17 cellular contexts compared by ENCODE assay signal in genomic region chr9:4116708-4117460, GRCh38.
DNase-seq lines count a peak whose midpoint lies in the region; ATAC-seq, FAIRE-seq and TF ChIP-seq lines count a peak whose summit lies in the region.
"Had no signal": no experiment of that assay in that cellular context is flagged by ENCODE, and none has a peak within 500 bp of the region (broad histone marks: within the 10 kb centered on the region; RNA-seq: fewer than 3 reads in every experiment).

No MANE protein-coding gene starts in this region.

- POLR2A ChIA-PET in WTC11 (lab: Charles Lee), result no interaction called here

- CTCF ChIA-PET in WTC11 (lab: Charles Lee), result interaction anchor here (0.6 to 1.7 kb wide), 17 partner anchors 8 to 876 kb away, joined by 3 to 11 read pairs (median 4); no protein-coding TSS in a partner anchor

- intact Hi-C loops in left ventricle myocardium inferior (cut with micrococcal nuclease) (no loop called here), sciatic nerve (cut with DNase I) (no loop called here)

- no peak for TF ChIP-seq CTCF in bronchial epithelial cell (IDR thresholded peaks at IDR 0.05; ENCODE audit: insufficient read depth, low read length, severe bottlenecking)
- no peak for TF ChIP-seq CTCF in left ventricle myocardium inferior (IDR thresholded peaks at IDR 0.05; ENCODE audit: borderline replicate concordance)
- TF ChIP-seq CTCF in WTC11 (IDR thresholded peaks at IDR 0.05), result no peak

- no peaks in the 10 kb centered on the region for H3K36me3 Mint-ChIP-seq in WTC11

- H3K4me3 ChIP-seq in bronchial epithelial cell (ENCODE audit: low read depth, low read length), result no peak overlapping the region
- H3K4me3 ChIP-seq in left ventricle myocardium inferior, result no peak overlapping the region
- H3K4me3 ChIP-seq: GM23338, mucosa of descending colon, Peyer's patch had no signal

- H3K4me1 ChIP-seq in left ventricle myocardium inferior, result peaks cover 8% of the 10 kb centered on the region
- H3K4me1 ChIP-seq: Peyer's patch had no signal

- ATAC-seq in sciatic nerve, result peak; percentile 90
- ATAC-seq in WTC11, result no peak
- no peak for ATAC-seq in HG03354 (IDR thresholded peaks at IDR 0.05; ENCODE audit: poor library complexity, severe bottlenecking, unreplicated experiment)
- ATAC-seq: mucosa of descending colon had no signal

- H3K27ac Mint-ChIP-seq in WTC11, result no peak overlapping the region
- H3K27ac Mint-ChIP-seq: activated T-helper 1 cell treated with anti-CD3 and anti-CD28 coated beads, Interleukin-12 subunit alpha, Interleukin-12 subunit beta, Interleukin-2, Interleukin-4 antibody, amounts not matched to agents 30 ng/mL and 10 ng/mL and 1 ng/mL, durations not matched to agents 14 hours and 24 hours and 36 hours; GM23338 had no signal

- DNase-seq in AG20443 (ENCODE audit: low spot score), result peak; percentile 32
- peak; percentile 34 for DNase-seq in bronchial epithelial cell (ENCODE audit: low read depth)
- DNase-seq in left ventricle myocardium inferior, result no peak
- DNase-seq in sciatic nerve (ENCODE audit: low spot score), result no peak
- no peak for DNase-seq in NCI-H524 (lab: John Stamatoyannopoulos, UW)
- no peak for DNase-seq in WTC11 (ENCODE audit: low spot score)
- no peak for DNase-seq in NCI-H345 (lab: John Stamatoyannopoulos, UW)
- DNase-seq: GF-D8, left cardiac atrium, NCI-H774, SW 1271 had no signal

- 0 out of 2 replicates have a peak, but pooled peaks cover 3% of the 10 kb centered on the region for H3K4me1 Mint-ChIP-seq in WTC11
- H3K4me1 Mint-ChIP-seq: GM23338 had no signal

- no peak overlapping the region for H3K4me3 Mint-ChIP-seq in WTC11
- H3K4me3 Mint-ChIP-seq: activated T-helper 1 cell treated with anti-CD3 and anti-CD28 coated beads, Interleukin-12 subunit alpha, Interleukin-12 subunit beta, Interleukin-2, Interleukin-4 antibody, amounts not matched to agents 30 ng/mL and 10 ng/mL and 1 ng/mL, durations not matched to agents 14 hours and 24 hours and 36 hours; GM23338 had no signal

- no peaks in the 10 kb centered on the region for H3K9me3 ChIP-seq in left ventricle myocardium inferior (replicated peaks)
- H3K9me3 ChIP-seq: mucosa of descending colon, Peyer's patch had no signal

- no peaks in the 10 kb centered on the region for H3K27me3 Mint-ChIP-seq in WTC11 (ENCODE audit: low read depth)

- H3K36me3 ChIP-seq in bronchial epithelial cell (ENCODE audit: control insufficient read depth, insufficient read depth, low read length) (no peaks in the 10 kb centered on the region), left ventricle myocardium inferior (no peaks in the 10 kb centered on the region)

- no peaks in the 10 kb centered on the region for H3K9me3 Mint-ChIP-seq in WTC11
- H3K9me3 Mint-ChIP-seq: activated T-helper 1 cell treated with anti-CD3 and anti-CD28 coated beads, Interleukin-12 subunit alpha, Interleukin-12 subunit beta, Interleukin-2, Interleukin-4 antibody, amounts not matched to agents 30 ng/mL and 10 ng/mL and 1 ng/mL, durations not matched to agents 14 hours and 24 hours and 36 hours; GM23338 had no signal

- peak overlapping the region; percentile 49 for H3K27ac ChIP-seq in left ventricle myocardium inferior (replicated peaks)

- no peaks in the 10 kb centered on the region for H3K27me3 ChIP-seq in bronchial epithelial cell (ENCODE audit: control insufficient read depth, insufficient read depth, low read length)
- H3K27me3 ChIP-seq in left ventricle myocardium inferior (ENCODE audit: low read depth), result no peaks in the 10 kb centered on the region
- H3K27me3 ChIP-seq: Peyer's patch had no signal

- FAIRE-seq in bronchial epithelial cell (lab: Jason Lieb, UNC), result no peak
- FAIRE-seq: colon had no signal

TF ChIP-seq in WTC11, 78 proteins besides CTCF, POLR2A, EP300 and RAD21:
- TF ChIP-seq GRHL2 (CRISPR knock-in tag; IDR thresholded peaks at IDR 0.05; ENCODE audit: insufficient replicate concordance, severe bottlenecking) (no peak), PREB (CRISPR knock-in tag; IDR thresholded peaks at IDR 0.05; ENCODE audit: borderline replicate concordance) (no peak), PRRX2 (CRISPR knock-in tag; IDR thresholded peaks at IDR 0.05) (no peak), USF2 (CRISPR knock-in tag; IDR thresholded peaks at IDR 0.05) (no peak), JUN (CRISPR knock-in tag; IDR thresholded peaks at IDR 0.05) (no peak)

Comparison
In these comparisons a context has a peak if more than half of its experiments do, and no peak if none do; other contexts are left out.
1. DNase-seq: peak in AG20443 (single experiment) and bronchial epithelial cell (single experiment); none in left ventricle myocardium inferior (single experiment), sciatic nerve (single experiment), NCI-H524 (0 of 2), WTC11 (single experiment) and NCI-H345 (single experiment).